8 cellular contexts compared by ENCODE assay signal in the genomic region with DNA sequence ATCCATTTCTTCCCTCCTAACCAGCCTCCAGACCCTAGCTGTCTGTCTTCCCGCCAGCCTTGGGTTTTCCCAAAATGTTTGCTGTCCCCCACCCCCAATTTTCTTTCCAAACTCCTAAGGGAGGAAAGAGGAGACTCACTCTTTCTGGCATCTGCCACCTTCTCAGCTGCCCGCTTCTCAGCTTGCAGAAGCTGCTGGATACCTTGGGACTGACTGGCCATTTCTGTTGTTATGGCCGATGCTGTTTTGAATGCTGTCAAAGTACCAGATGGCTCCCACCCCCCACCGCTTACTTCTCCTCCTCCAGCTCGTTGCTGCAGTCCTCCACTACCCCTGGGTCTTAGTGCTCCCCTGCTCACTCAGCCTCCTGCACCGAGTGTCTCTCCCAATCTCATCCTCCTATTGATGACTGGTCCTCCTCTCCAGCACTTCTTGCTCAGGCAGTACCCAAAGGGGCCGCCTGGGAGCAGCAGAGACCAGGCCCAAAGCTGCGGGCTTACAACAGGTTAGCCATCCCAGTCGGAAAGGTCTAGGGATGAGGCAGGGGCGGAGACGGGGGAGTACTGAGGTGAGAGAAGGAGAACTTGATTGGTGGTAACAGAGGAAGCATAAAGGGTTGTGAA. TPM values are rescaled to one million over a fixed set of nuclear protein-coding genes. Genes with fewer than 3 reads are reported as not detected.
DNase-seq lines count a peak whose midpoint lies in the region; ATAC-seq, FAIRE-seq and TF ChIP-seq lines count a peak whose summit lies in the region.

Gene ATP6V1G2, minus strand, starts transcription at position 270 of the 623 bp plus-strand sequence. Its CDS starts 49 bp downstream, at position 221.

- H3K4me3 ChIP-seq in bronchial epithelial cell (ENCODE audit: low read depth, low read length) (peak within 1 kb of the TSS; percentile 35), spleen (peak within 1 kb of the TSS; percentile 34 to 73 (median 40))

- no peaks in the 10 kb centered on the region for H3K9me3 Mint-ChIP-seq in WTC11
- no peaks in the 10 kb centered on the region for H3K9me3 Mint-ChIP-seq in immature natural killer cell

- H3K27me3 Mint-ChIP-seq in WTC11 (ENCODE audit: low read depth) (no peaks in the 10 kb centered on the region), immature natural killer cell (ENCODE audit: low read depth in 3 of 3) (peaks cover 8 to 13% (median 9%) of the 10 kb centered on the region in 3 donors)

- H3K27me3 ChIP-seq in bronchial epithelial cell (ENCODE audit: control insufficient read depth, insufficient read depth, low read length) (no peaks in the 10 kb centered on the region), spleen (replicated peaks in 1 of 7) (no peaks in the 10 kb centered on the region)

- POLR2A ChIA-PET in WTC11 (lab: Charles Lee), result interaction anchor here (0.5 to 2.0 kb wide), 17 partner anchors 17 to 1425 kb away, joined by 3 to 13 read pairs (median 4); partner anchors contain the start of genes BAG6, GPANK1, MCCD1 and MICB

- H3K4me3 Mint-ChIP-seq in WTC11 (peak within 1 kb of the TSS; percentile 82), immature natural killer cell (peak within 1 kb of the TSS; percentile 89 to 93 (median 91))

- peaks cover 23 to 69% (median 55%) of the 10 kb centered on the region in 6 donors for H3K4me1 ChIP-seq in spleen

- H3K27ac Mint-ChIP-seq in WTC11, result peak within 1 kb of the TSS; percentile 98
- peak within 1 kb of the TSS; percentile 88 to 99 (median 95) for H3K27ac Mint-ChIP-seq in immature natural killer cell

- no peak for FAIRE-seq in bronchial epithelial cell (lab: Jason Lieb, UNC)

- H3K36me3 ChIP-seq in bronchial epithelial cell (ENCODE audit: control insufficient read depth, insufficient read depth, low read length) (peaks cover 4% of the 10 kb centered on the region), spleen (peaks cover 0 to 25% (median 5%) of the 10 kb centered on the region in 6 donors)

- ATAC-seq in HG03175 (IDR thresholded peaks at IDR 0.05; ENCODE audit: unreplicated experiment), result peak; percentile 49
- ATAC-seq in WTC11, result peak; percentile 80

- peaks cover 18% of the 10 kb centered on the region for H3K36me3 Mint-ChIP-seq in WTC11
- peaks cover 0 to 4% (median 0%) of the 10 kb centered on the region in 3 donors for H3K36me3 Mint-ChIP-seq in immature natural killer cell

- TF ChIP-seq CTCF in GM12874 (IDR thresholded peaks at IDR 0.05; ENCODE audit: insufficient read depth, low read depth, low read length) (peak; percentile 97), WTC11 (IDR thresholded peaks at IDR 0.05) (peak; percentile 80), bronchial epithelial cell (IDR thresholded peaks at IDR 0.05; ENCODE audit: insufficient read depth, low read length, severe bottlenecking) (peak; percentile 95), spleen (IDR thresholded peaks at IDR 0.05 in 8 of 11, conservative IDR thresholded peaks at IDR 0.05 in 3 of 11) (peak; percentile 86 to 99 (median 96))

- no peak for TF ChIP-seq POLR2A in spleen (IDR thresholded peaks at IDR 0.05)

- H3K27ac ChIP-seq in spleen, result peak within 1 kb of the TSS; percentile 69 to 92 (median 87)

- WGBS in spleen, 5 donors, result 8 to 13% (median 12%) methylated on average over 11 of the region's 11 CpGs

- DNase-seq in NCI-H2227 (lab: John Stamatoyannopoulos, UW; ENCODE audit: unreplicated experiment), result peak; percentile 97
- peak; percentile 99 for DNase-seq in WTC11 (ENCODE audit: low spot score)
- DNase-seq in bronchial epithelial cell (ENCODE audit: low read depth), result peak; percentile 91
- peak; percentile 72 to 74 (median 73) for DNase-seq in immature natural killer cell
- peak; percentile 95 for DNase-seq in spleen
- DNase-seq in GM19240 (ENCODE audit: insufficient read length, low spot score), result no peak

- no peaks in the 10 kb centered on the region for H3K9me3 ChIP-seq in spleen

- intact Hi-C loops in spleen (cut with DNase I; ENCODE audit: low total_unique reads), result loop anchor here (2.0 kb wide), 1 partner anchor 52 kb away; no protein-coding TSS in a partner anchor

- CTCF ChIA-PET in WTC11 (lab: Charles Lee), result interaction anchor here (0.6 to 7.2 kb wide), 40 partner anchors 9 to 406 kb away, joined by 3 to 319 read pairs (median 4); partner anchors contain the start of genes AIF1, C6orf47, GPANK1 and LSM2

- H3K4me1 Mint-ChIP-seq in WTC11 (peaks cover 22% of the 10 kb centered on the region), immature natural killer cell (peaks cover 45 to 46% of the 10 kb centered on the region in 2 donors)

TF ChIP-seq in WTC11, 78 proteins besides CTCF, POLR2A, EP300 and RAD21 (continues in another document):
- peak; percentile 82; the same call in 1 of the 2 replicates for TF ChIP-seq ETV6 (CRISPR knock-in tag; IDR thresholded peaks at IDR 0.05)
- 0 out of 2 replicates have a peak, but pooled peaks have one; percentile 34 for TF ChIP-seq NFE2L1 (CRISPR knock-in tag; IDR thresholded peaks at IDR 0.05)
- TF ChIP-seq SP1 (CRISPR knock-in tag; conservative IDR thresholded peaks at IDR 0.05), result peak; percentile 77
- TF ChIP-seq MYBL2 (CRISPR knock-in tag; IDR thresholded peaks at IDR 0.05), result 0 out of 2 replicates have a peak, but pooled peaks have one; percentile 32
- peak; percentile 39; the same call in 1 of the 2 replicates for TF ChIP-seq TEAD1 (CRISPR knock-in tag; IDR thresholded peaks at IDR 0.05)
- no peak for TF ChIP-seq RELA (CRISPR knock-in tag; IDR thresholded peaks at IDR 0.05; ENCODE audit: borderline replicate concordance)
- TF ChIP-seq MAX (CRISPR knock-in tag; IDR thresholded peaks at IDR 0.05), result peak; percentile 66; the same call in 1 of the 2 replicates
- TF ChIP-seq GABPB1 (CRISPR knock-in tag; IDR thresholded peaks at IDR 0.05), result peak; percentile 55; the same call in 1 of the 2 replicates
- TF ChIP-seq ATF6 (CRISPR knock-in tag; IDR thresholded peaks at IDR 0.05), result no peak
- no peak for TF ChIP-seq IRF1 (CRISPR knock-in tag; IDR thresholded peaks at IDR 0.05)
- peak; percentile 76 for TF ChIP-seq FOXK1 (CRISPR knock-in tag; IDR thresholded peaks at IDR 0.05)
- peak; percentile 33; the same call in 1 of the 2 replicates for TF ChIP-seq E2F5 (CRISPR knock-in tag; IDR thresholded peaks at IDR 0.05)
- TF ChIP-seq, protein P1, sequence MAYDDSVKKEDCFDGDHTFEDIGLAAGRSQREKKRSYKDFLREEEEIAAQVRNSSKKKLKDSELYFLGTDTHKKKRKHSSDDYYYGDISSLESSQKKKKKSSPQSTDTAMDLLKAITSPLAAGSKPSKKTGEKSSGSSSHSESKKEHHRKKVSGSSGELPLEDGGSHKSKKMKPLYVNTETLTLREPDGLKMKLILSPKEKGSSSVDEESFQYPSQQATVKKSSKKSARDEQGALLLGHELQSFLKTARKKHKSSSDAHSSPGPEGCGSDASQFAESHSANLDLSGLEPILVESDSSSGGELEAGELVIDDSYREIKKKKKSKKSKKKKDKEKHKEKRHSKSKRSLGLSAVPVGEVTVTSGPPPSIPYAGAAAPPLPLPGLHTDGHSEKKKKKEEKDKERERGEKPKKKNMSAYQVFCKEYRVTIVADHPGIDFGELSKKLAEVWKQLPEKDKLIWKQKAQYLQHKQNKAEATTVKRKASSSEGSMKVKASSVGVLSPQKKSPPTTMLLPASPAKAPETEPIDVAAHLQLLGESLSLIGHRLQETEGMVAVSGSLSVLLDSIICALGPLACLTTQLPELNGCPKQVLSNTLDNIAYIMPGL (CRISPR knock-in tag; IDR thresholded peaks at IDR 0.05), result peak; percentile 56; the same call in 1 of the 2 replicates

RNA-seq across cellular contexts. Expression of gene ATP6V1G2, which starts in this region (rescaled TPM):
- 2.7 to 4.1 TPM (median 4.0 TPM) in 3 replicates for total RNA-seq in WTC11 (2021)
- 0.26 and 0.51 TPM in 2 replicates for total RNA-seq in bronchial epithelial cell
- not detected for polyA plus RNA-seq in immature natural killer cell
- 1 to 10 TPM; 2.0 to 3.7 (median 2.7) TPM for total RNA-seq in spleen
- polyA plus RNA-seq in spleen, result 1 to 10 TPM; 1.9 to 2.7 (median 2.2) TPM

Comparison
In these comparisons a context has a peak if more than half of its experiments do, and no peak if none do; other contexts are left out.
1. Peak in DNase-seq and H3K4me3 ChIP-seq in bronchial epithelial cell; RNA of the gene not detected or under 1 TPM.
2. Peak in DNase-seq in immature natural killer cell; RNA of the gene not detected or under 1 TPM.